26 cellular contexts compared by ENCODE assay signal in genomic region chr17:64382184-64382583, GRCh38. TPM values are rescaled to one million over a fixed set of nuclear protein-coding genes. Genes with fewer than 3 reads are reported as not detected.
DNase-seq lines count a peak whose midpoint lies in the region; ATAC-seq, FAIRE-seq and TF ChIP-seq lines count a peak whose summit lies in the region.
"Had no signal": no experiment of that assay in that cellular context is flagged by ENCODE, and none has a peak within 500 bp of the region (broad histone marks: within the 10 kb centered on the region; RNA-seq: fewer than 3 reads in every experiment).

No MANE protein-coding gene starts in this region.

- no peak overlapping the region for H3K4me3 Mint-ChIP-seq in activated CD8-positive, alpha-beta T cell treated with anti-CD3 and anti-CD28 coated beads for 36 hours
- no peak overlapping the region for H3K4me3 Mint-ChIP-seq in activated CD8-positive, alpha-beta T cell treated with anti-CD3 and anti-CD28 coated beads, Interleukin-2, amount 10 ng/mL, durations not matched to agents 7 days and 5 days
- no peak overlapping the region for H3K4me3 Mint-ChIP-seq in activated T-helper 2 cell treated with anti-CD3 and anti-CD28 coated beads, Interferon-gamma antibody, Interleukin-2, Interleukin-4, amounts not matched to agents 10 μg/mL and 5 μg/mL and 100 μg/mL, durations not matched to agents 14 hours and 24 hours and 36 hours (ENCODE audit: low read depth)
- H3K4me3 Mint-ChIP-seq: effector memory CD8-positive, alpha-beta T cell had no signal

- no TSS peak for BruUV-seq in endothelial cell of umbilical vein (replicated peaks; lab: Mats Ljungman, UMichigan)

- H3K4me3 ChIP-seq in NB4 (ENCODE audit: low read depth, low read length) = no peak overlapping the region
- H3K4me3 ChIP-seq in endothelial cell of umbilical vein (replicated peaks in 1 of 3; ENCODE audit: insufficient read depth in 1 of 3, low read depth in 1 of 3, low read length in 3 of 3) = no peak overlapping the region
- no peak overlapping the region for H3K4me3 ChIP-seq in gastrocnemius medialis
- H3K4me3 ChIP-seq: BLaER1 had no signal

- no peaks in the 10 kb centered on the region for H3K9me1 ChIP-seq in endothelial cell of umbilical vein (replicated peaks; ENCODE audit: control insufficient read depth, extremely low read depth, insufficient read depth, low read length)

- peak overlapping the region; percentile 13 for H3K4me2 ChIP-seq in endothelial cell of umbilical vein (ENCODE audit: insufficient read depth, low read length)
- H3K4me2 ChIP-seq: BLaER1, SK-N-SH had no signal

- H3K27ac Mint-ChIP-seq in activated CD8-positive, alpha-beta T cell treated with anti-CD3 and anti-CD28 coated beads for 36 hours = peak overlapping the region; percentile 56
- no peak overlapping the region for H3K27ac Mint-ChIP-seq in activated CD8-positive, alpha-beta T cell treated with anti-CD3 and anti-CD28 coated beads, Interleukin-2, amount 10 ng/mL, durations not matched to agents 7 days and 5 days
- no peak overlapping the region for H3K27ac Mint-ChIP-seq in activated T-helper 2 cell treated with anti-CD3 and anti-CD28 coated beads, Interferon-gamma antibody, Interleukin-2, Interleukin-4, amounts not matched to agents 10 μg/mL and 5 μg/mL and 100 μg/mL, durations not matched to agents 14 hours and 24 hours and 36 hours
- H3K27ac Mint-ChIP-seq: activated naive CD4-positive, alpha-beta T cell treated with anti-CD3 and anti-CD28 coated beads, Interleukin-2, amount 50 U/mL, for 72 hours had no signal

- peaks cover 56% of the 10 kb centered on the region for H3K36me3 Mint-ChIP-seq in activated CD8-positive, alpha-beta T cell treated with anti-CD3 and anti-CD28 coated beads for 36 hours (ENCODE audit: low read depth)
- peaks cover 77% of the 10 kb centered on the region for H3K36me3 Mint-ChIP-seq in activated CD8-positive, alpha-beta T cell treated with anti-CD3 and anti-CD28 coated beads, Interleukin-2, amount 10 ng/mL, durations not matched to agents 7 days and 5 days (ENCODE audit: low read depth)
- peaks cover 3% of the 10 kb centered on the region for H3K36me3 Mint-ChIP-seq in activated T-helper 2 cell treated with anti-CD3 and anti-CD28 coated beads, Interferon-gamma antibody, Interleukin-2, Interleukin-4, amounts not matched to agents 10 μg/mL and 5 μg/mL and 100 μg/mL, durations not matched to agents 14 hours and 24 hours and 36 hours (ENCODE audit: low read depth)

- H3K27me3 ChIP-seq in endothelial cell of umbilical vein (ENCODE audit: control insufficient read depth in 2 of 2, insufficient read depth in 2 of 2, low read length in 2 of 2) (no peaks in the 10 kb centered on the region), gastrocnemius medialis (no peaks in the 10 kb centered on the region)
- H3K27me3 ChIP-seq: BLaER1, esophagus muscularis mucosa had no signal

- no peak for TF ChIP-seq CTCF in activated CD8-positive, alpha-beta T cell treated with anti-CD3 and anti-CD28 coated beads for 36 hours (IDR thresholded peaks at IDR 0.05)
- TF ChIP-seq CTCF in NB4 (IDR thresholded peaks at IDR 0.05; ENCODE audit: low read depth, low read length) (no peak), endothelial cell of umbilical vein (IDR thresholded peaks at IDR 0.05; ENCODE audit: extremely low read depth in 1 of 2, insufficient read depth in 1 of 2, low read depth in 1 of 2, low read length in 2 of 2) (no peak), gastrocnemius medialis (IDR thresholded peaks at IDR 0.05 in 4 of 5, conservative IDR thresholded peaks at IDR 0.05 in 1 of 5) (no peak), omental fat pad (IDR thresholded peaks at IDR 0.05) (no peak)

- H3K9me3 Mint-ChIP-seq in activated CD8-positive, alpha-beta T cell treated with anti-CD3 and anti-CD28 coated beads for 36 hours = no peaks in the 10 kb centered on the region
- H3K9me3 Mint-ChIP-seq in activated CD8-positive, alpha-beta T cell treated with anti-CD3 and anti-CD28 coated beads, Interleukin-2, amount 10 ng/mL, durations not matched to agents 7 days and 5 days (ENCODE audit: insufficient read depth) = no peaks in the 10 kb centered on the region
- H3K9me3 Mint-ChIP-seq in activated T-helper 2 cell treated with anti-CD3 and anti-CD28 coated beads, Interferon-gamma antibody, Interleukin-2, Interleukin-4, amounts not matched to agents 10 μg/mL and 5 μg/mL and 100 μg/mL, durations not matched to agents 14 hours and 24 hours and 36 hours = no peaks in the 10 kb centered on the region
- H3K9me3 Mint-ChIP-seq: activated naive CD4-positive, alpha-beta T cell treated with anti-CD3 and anti-CD28 coated beads, Interleukin-2, amount 50 U/mL, for 72 hours; effector memory CD8-positive, alpha-beta T cell had no signal

- TF ChIP-seq POLR2A in NB4 (IDR thresholded peaks at IDR 0.05; ENCODE audit: extremely low read depth, insufficient read length) (no peak), endothelial cell of umbilical vein (IDR thresholded peaks at IDR 0.05; ENCODE audit: low read depth, low read length) (no peak), gastrocnemius medialis (IDR thresholded peaks at IDR 0.05) (no peak), GM12891 (IDR thresholded peaks at IDR 0.05; ENCODE audit: low read depth, low read length) (no peak)

- H3K9ac ChIP-seq in endothelial cell of umbilical vein (replicated peaks; ENCODE audit: extremely low read depth, insufficient read depth, low read length) = no peak overlapping the region
- H3K9ac ChIP-seq: BLaER1, SK-N-SH had no signal

- H3K79me2 ChIP-seq in endothelial cell of umbilical vein (ENCODE audit: control insufficient read depth, insufficient read depth, low read length) = peaks cover 84% of the 10 kb centered on the region

- H3K4me1 Mint-ChIP-seq in activated CD8-positive, alpha-beta T cell treated with anti-CD3 and anti-CD28 coated beads for 36 hours (ENCODE audit: low read depth) = peaks cover 73% of the 10 kb centered on the region
- peaks cover 56% of the 10 kb centered on the region for H3K4me1 Mint-ChIP-seq in activated CD8-positive, alpha-beta T cell treated with anti-CD3 and anti-CD28 coated beads, Interleukin-2, amount 10 ng/mL, durations not matched to agents 7 days and 5 days (ENCODE audit: low read depth)
- peaks cover 20% of the 10 kb centered on the region for H3K4me1 Mint-ChIP-seq in activated T-helper 2 cell treated with anti-CD3 and anti-CD28 coated beads, Interferon-gamma antibody, Interleukin-2, Interleukin-4, amounts not matched to agents 10 μg/mL and 5 μg/mL and 100 μg/mL, durations not matched to agents 14 hours and 24 hours and 36 hours (ENCODE audit: low read depth)

- H3K27me3 Mint-ChIP-seq in activated CD8-positive, alpha-beta T cell treated with anti-CD3 and anti-CD28 coated beads for 36 hours = no peaks in the 10 kb centered on the region
- H3K27me3 Mint-ChIP-seq in activated CD8-positive, alpha-beta T cell treated with anti-CD3 and anti-CD28 coated beads, Interleukin-2, amount 10 ng/mL, durations not matched to agents 7 days and 5 days (ENCODE audit: low read depth) = no peaks in the 10 kb centered on the region
- H3K27me3 Mint-ChIP-seq in activated T-helper 2 cell treated with anti-CD3 and anti-CD28 coated beads, Interferon-gamma antibody, Interleukin-2, Interleukin-4, amounts not matched to agents 10 μg/mL and 5 μg/mL and 100 μg/mL, durations not matched to agents 14 hours and 24 hours and 36 hours (ENCODE audit: low read depth) = no peaks in the 10 kb centered on the region

- intact Hi-C loops in activated CD8-positive, alpha-beta T cell treated with anti-CD3 and anti-CD28 coated beads for 36 hours (cut with micrococcal nuclease) = no loop called here
- intact Hi-C loops in endothelial cell of umbilical vein (cut with micrococcal nuclease) = no loop called here
- intact Hi-C loops in gastrocnemius medialis (cut with DNase I; ENCODE audit: low total_unique reads) = no loop called here
- intact Hi-C loops in activated T-helper 2 cell treated with anti-CD3 and anti-CD28 coated beads, Interferon-gamma antibody, Interleukin-2, Interleukin-4, amounts not matched to agents 10 μg/mL and 5 μg/mL and 100 μg/mL, durations not matched to agents 14 hours and 24 hours and 36 hours (cut with micrococcal nuclease) = loop anchor here (10.0 kb wide), 1 partner anchor 297 kb away; no protein-coding TSS in a partner anchor

- H3K9me3 ChIP-seq in endothelial cell of umbilical vein (replicated peaks; ENCODE audit: control insufficient read depth, insufficient read depth, low read length) = no peaks in the 10 kb centered on the region
- H3K9me3 ChIP-seq in gastrocnemius medialis = no peaks in the 10 kb centered on the region
- H3K9me3 ChIP-seq: BLaER1, esophagus muscularis mucosa, SK-N-SH had no signal

- peaks cover 2 to 23% of the 10 kb centered on the region in 2 experiments for H3K36me3 ChIP-seq in endothelial cell of umbilical vein (ENCODE audit: control insufficient read depth in 2 of 2, extremely low read depth in 1 of 2, insufficient read depth in 2 of 2, low read length in 2 of 2)
- H3K36me3 ChIP-seq in gastrocnemius medialis = no peaks in the 10 kb centered on the region
- H3K36me3 ChIP-seq: BLaER1 had no signal

- dilution Hi-C loops in endothelial cell of umbilical vein (cut with MboI; ENCODE audit: extremely low pct_ligation_motif_present, low sequenced_read_pairs) = no loop called here

- H3K4me1 ChIP-seq in endothelial cell of umbilical vein (ENCODE audit: control insufficient read depth, extremely low read depth, insufficient read depth, low read length) = peaks cover 83% of the 10 kb centered on the region
- peaks cover 13 to 18% of the 10 kb centered on the region in 2 donors for H3K4me1 ChIP-seq in gastrocnemius medialis

- no peak for FAIRE-seq in endothelial cell of umbilical vein (lab: Jason Lieb, UNC)
- FAIRE-seq in GM12891 (lab: Jason Lieb, UNC) = no peak
- FAIRE-seq: D721Med, kidney had no signal

- POLR2A ChIA-PET in activated CD8-positive, alpha-beta T cell treated with anti-CD3 and anti-CD28 coated beads for 36 hours (lab: Charles Lee) = interaction anchor here (1.0 to 1.4 kb wide), 2 partner anchors 10 to 14 kb away, joined by 4 read pairs; no protein-coding TSS in a partner anchor
- POLR2A ChIA-PET in activated CD8-positive, alpha-beta T cell treated with anti-CD3 and anti-CD28 coated beads, Interleukin-2, amount 10 ng/mL, durations not matched to agents 7 days and 5 days (lab: Charles Lee) = interaction anchor here (1.0 kb wide), 1 partner anchor 11 kb away, joined by 4 read pairs; no protein-coding TSS in a partner anchor
- POLR2A ChIA-PET in endothelial cell of umbilical vein (lab: Charles Lee) = interaction anchor here (1.1 to 1.2 kb wide), 2 partner anchors 27 to 30 kb away, joined by 3 read pairs; no protein-coding TSS in a partner anchor

- no peak for ATAC-seq in activated CD8-positive, alpha-beta T cell treated with anti-CD3 and anti-CD28 coated beads for 36 hours
- no peak for ATAC-seq in activated CD8-positive, alpha-beta T cell treated with anti-CD3 and anti-CD28 coated beads, Interleukin-2, amount 10 ng/mL, durations not matched to agents 7 days and 5 days
- no peak for ATAC-seq in gastrocnemius medialis
- ATAC-seq in omental fat pad (ENCODE audit: low FRiP score) = no peak
- ATAC-seq: activated CD4-positive, CD25-positive, alpha-beta regulatory T cell treated with anti-CD3 and anti-CD28 coated beads, Interleukin-2, amount 50 U/mL, for 24 hours; activated naive CD4-positive, alpha-beta T cell treated with anti-CD3 and anti-CD28 coated beads, Interleukin-2, amount 50 U/mL, for 72 hours; effector memory CD8-positive, alpha-beta T cell; right cardiac atrium had no signal

- no peak overlapping the region for H3K27ac ChIP-seq in endothelial cell of umbilical vein (ENCODE audit: insufficient read depth, low read depth, low read length)
- H3K27ac ChIP-seq in gastrocnemius medialis = peak overlapping the region; percentile 60 to 86 (median 82)

- no peak for DNase-seq in activated CD8-positive, alpha-beta T cell treated with anti-CD3 and anti-CD28 coated beads for 36 hours
- DNase-seq in activated CD8-positive, alpha-beta T cell treated with anti-CD3 and anti-CD28 coated beads, Interleukin-2, amount 10 ng/mL, durations not matched to agents 7 days and 5 days = no peak
- DNase-seq in NB4 (ENCODE audit: low read depth) = peak; percentile 35
- DNase-seq in endothelial cell of umbilical vein (ENCODE audit: low read depth, low spot score) = no peak
- DNase-seq in gastrocnemius medialis = no peak
- no peak for DNase-seq in omental fat pad (ENCODE audit: low spot score)
- DNase-seq in activated T-helper 2 cell treated with anti-CD3 and anti-CD28 coated beads, Interferon-gamma antibody, Interleukin-2, Interleukin-4, amounts not matched to agents 10 μg/mL and 5 μg/mL and 100 μg/mL, durations not matched to agents 14 hours and 24 hours and 36 hours (ENCODE audit: low spot score) = no peak
- DNase-seq in GM12891 (ENCODE audit: insufficient read length, low spot score) = no peak
- DNase-seq: activated CD8-positive, alpha-beta memory T cell treated with anti-CD3 and anti-CD28 coated beads for 24 hours; activated T-cell treated with anti-CD3 and anti-CD28 coated beads, Interleukin-2, amount 50 U/mL, for 48 hours; effector memory CD8-positive, alpha-beta T cell; mesenchymal stem cell; NCI-H2081; NCI-H446 treated with DMSO at 0.1 percent for 48 hours; NK-92 treated with Interleukin-12 subunit alpha and Interleukin-12 subunit beta, amount 100 ng/mL, for 24 hours; right cardiac atrium; SK-N-SH; stimulated activated CD4-positive, alpha-beta T cell treated with anti-CD3 and anti-CD28 coated beads, Interleukin-12 subunit alpha, Interleukin-12 subunit beta, amount 100 ng/mL, for 4 hours; T-helper 9 cell had no signal

- in situ Hi-C loops in gastrocnemius medialis (cut with MboI; ENCODE audit: low sequenced_read_pairs in 4 of 4) = no loop called here

- no peak overlapping the region for H2AFZ ChIP-seq in endothelial cell of umbilical vein (ENCODE audit: low read depth, low read length)

- H4K20me1 ChIP-seq in endothelial cell of umbilical vein (replicated peaks; ENCODE audit: control insufficient read depth, extremely low read depth, insufficient read depth, low read length) = no peaks in the 10 kb centered on the region
- H4K20me1 ChIP-seq: BLaER1 had no signal

- CTCF ChIA-PET in activated CD8-positive, alpha-beta T cell treated with anti-CD3 and anti-CD28 coated beads for 36 hours (lab: Charles Lee) = interaction anchor here (0.9 to 6.0 kb wide), 7 partner anchors 18 to 100 kb away, joined by 3 to 29 read pairs (median 3); no protein-coding TSS in a partner anchor
- CTCF ChIA-PET in activated CD8-positive, alpha-beta T cell treated with anti-CD3 and anti-CD28 coated beads, Interleukin-2, amount 10 ng/mL, durations not matched to agents 7 days and 5 days (lab: Charles Lee) = interaction anchor here (1.1 to 3.1 kb wide), 2 partner anchors 37 to 110 kb away, joined by 3 to 14 read pairs; no protein-coding TSS in a partner anchor
- CTCF ChIA-PET in endothelial cell of umbilical vein (lab: Charles Lee) = interaction anchor here (0.8 to 6.4 kb wide), 5 partner anchors 30 to 65 kb away, joined by 3 to 60 read pairs (median 3); no protein-coding TSS in a partner anchor

RNA-seq across cellular contexts. Expression of gene PECAM1, which starts 8.5 kb away (rescaled TPM):
- total RNA-seq in activated CD8-positive, alpha-beta T cell treated with anti-CD3 and anti-CD28 coated beads for 36 hours = 10 to 100 TPM; 58.2 to 64.4 TPM
- total RNA-seq in activated CD8-positive, alpha-beta T cell treated with anti-CD3 and anti-CD28 coated beads, Interleukin-2, amount 10 ng/mL, durations not matched to agents 7 days and 5 days = 100 to 1,000 TPM; 188 to 197 TPM
- total RNA-seq in endothelial cell of umbilical vein (1,037 and 1,131 TPM in 2 replicates), gastrocnemius medialis (10 to 100 TPM; 35.1 to 71.5 (median 51.3) TPM), omental fat pad (100 to 1,000 TPM in 3 of 4 donors, 10 to 100 TPM in 1; 90.4 to 321 (median 206) TPM)
- polyA plus RNA-seq in endothelial cell of umbilical vein = 621 and 832 TPM in 2 replicates
- 493 and 552 TPM in 2 replicates for polyA plus RNA-seq in endothelial cell of umbilical vein (2011; cell fraction: cytosol; rRNA removed)
- 383 and 504 TPM in 2 replicates for polyA plus RNA-seq in endothelial cell of umbilical vein (2011; cell fraction: nucleus; rRNA removed)
- polyA plus RNA-seq in endothelial cell of umbilical vein (2012) = 893 and 1,063 TPM in 2 replicates
- 4,612 and 5,290 TPM in 2 replicates for polyA minus RNA-seq in endothelial cell of umbilical vein
- not detected for polyA minus RNA-seq in endothelial cell of umbilical vein (2011; cell fraction: cytosol; rRNA and poly(A)+ RNA removed)
- polyA minus RNA-seq in endothelial cell of umbilical vein (2011; cell fraction: nucleus; rRNA and poly(A)+ RNA removed) = 645 and 1,088 TPM in 2 replicates
- total RNA-seq in activated T-helper 2 cell treated with anti-CD3 and anti-CD28 coated beads, Interferon-gamma antibody, Interleukin-2, Interleukin-4, amounts not matched to agents 10 μg/mL and 5 μg/mL and 100 μg/mL, durations not matched to agents 14 hours and 24 hours and 36 hours = 9.8 and 11.1 TPM in 2 replicates
- polyA plus RNA-seq in GM12891 (2012; ENCODE audit: low read depth, missing spikeins) = 2.5 TPM
- total RNA-seq: osteocyte had no signal
